22 cellular contexts compared by ENCODE assay signal in the genomic region with DNA sequence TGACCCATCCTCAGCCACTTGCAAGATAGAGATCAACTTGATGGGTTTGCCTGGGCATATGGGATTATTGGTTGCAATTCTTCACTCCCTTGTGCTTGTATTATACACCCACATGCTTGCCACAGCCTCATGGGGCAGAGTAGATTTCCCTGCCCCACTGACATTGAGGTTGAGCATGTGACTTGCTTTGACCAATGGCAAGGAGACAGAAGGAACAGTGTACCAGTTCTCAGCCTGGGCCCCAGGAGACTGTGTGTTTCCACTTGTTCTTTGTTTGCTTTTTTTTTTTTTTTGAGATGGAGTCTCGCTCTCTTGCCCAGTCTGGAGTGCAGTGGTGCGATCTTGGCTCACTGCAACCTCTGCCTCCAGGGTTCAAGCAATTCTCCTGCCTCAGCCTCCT. TPM values are rescaled to one million over a fixed set of nuclear protein-coding genes. Genes with fewer than 3 reads are reported as not detected.
DNase-seq lines count a peak whose midpoint lies in the region; ATAC-seq, FAIRE-seq and TF ChIP-seq lines count a peak whose summit lies in the region.
"Had no signal": no experiment of that assay in that cellular context is flagged by ENCODE, and none has a peak within 500 bp of the region (broad histone marks: within the 10 kb centered on the region; RNA-seq: fewer than 3 reads in every experiment).

No MANE protein-coding gene starts in this region.

- 0 out of 2 replicates have a peak, but pooled peaks cover 2% of the 10 kb centered on the region for H3K9me3 ChIP-seq in K562 (replicated peaks; ENCODE audit: control insufficient read depth, insufficient read depth, low read depth, low read length)
- peaks cover 0 to 6% (median 0%) of the 10 kb centered on the region in 5 donors for H3K9me3 ChIP-seq in subcutaneous abdominal adipose tissue (ENCODE audit: control insufficient read depth in 5 of 5, low read length in 5 of 5)
- H3K9me3 ChIP-seq: BE2C, MG63 had no signal

- no peak overlapping the region for H3K27ac ChIP-seq in K562 (ENCODE audit: extremely low read depth, low read depth, low read length)
- peak overlapping the region; percentile 2 for H3K27ac ChIP-seq in subcutaneous abdominal adipose tissue (ENCODE audit: low read depth, low read length)

- no peak for TF ChIP-seq RAD21 in K562 (CRISPR knock-in tag; conservative IDR thresholded peaks at IDR 0.05 in 1 of 2, IDR thresholded peaks at IDR 0.05 in 1 of 2)

- POLR2A ChIA-PET in K562 (lab: Yijun Ruan, JAX), result no interaction called here

- no peak overlapping the region for H2AFZ ChIP-seq in K562 (ENCODE audit: low read depth, low read length)
- H2AFZ ChIP-seq: GM23338 had no signal

- no peak for ATAC-seq in K562
- ATAC-seq in HG02763 (IDR thresholded peaks at IDR 0.05; ENCODE audit: unreplicated experiment), result no peak
- ATAC-seq: CD8-positive, alpha-beta T cell; GM23338; HepG2; Right ventricle myocardium inferior had no signal

- CTCF ChIA-PET in K562 (lab: Yijun Ruan, JAX; ENCODE audit: low intra/inter-chr PET ratio), result no interaction called here

- H3K4me1 ChIP-seq in K562 (replicated peaks in 1 of 2; ENCODE audit: control insufficient read depth in 2 of 2, insufficient read depth in 2 of 2, low read length in 2 of 2), result no peaks in the 10 kb centered on the region; a peak in 1 of 5 replicates
- H3K4me1 ChIP-seq in subcutaneous abdominal adipose tissue (ENCODE audit: control insufficient read depth in 5 of 5, insufficient read depth in 5 of 5, low read length in 5 of 5), result peaks cover 0 to 46% (median 6%) of the 10 kb centered on the region in 5 donors

- H3K9me1 ChIP-seq in K562 (ENCODE audit: control insufficient read depth, insufficient read depth, low read length), result no peaks in the 10 kb centered on the region

- no peak for TF ChIP-seq CTCF in K562 (IDR thresholded peaks at IDR 0.05 in 2 of 3, conservative IDR thresholded peaks at IDR 0.05 in 1 of 3; ENCODE audit: insufficient read depth in 2 of 3, low read depth in 1 of 3, low read length in 3 of 3)

- in situ Hi-C loops in K562 (cut with MboI), result no loop called here

- no TSS peak for BruUV-seq in K562 (replicated peaks; lab: Mats Ljungman, UMichigan)

- no peak for TF ChIP-seq EP300 in K562 (IDR thresholded peaks at IDR 0.05; ENCODE audit: low read length)

- peak; percentile 44 for DNase-seq in activated effector memory CD4-positive, alpha-beta T cell treated with anti-CD3 and anti-CD28 coated beads, Interleukin-2, amount 50 U/mL, for 16 hours
- no peak for DNase-seq in activated effector memory CD4-positive, alpha-beta T cell treated with Interleukin-2 at 50 U/mL for 16 hours
- DNase-seq in MV-4-11 (lab: John Stamatoyannopoulos, UW), result peak; percentile 8
- no peak for DNase-seq in K562 (ENCODE audit: extremely low read depth in 1 of 4, low spot score in 3 of 4)
- DNase-seq in HuH-7 (ENCODE audit: low spot score), result no peak
- DNase-seq in NCI-H526 (lab: John Stamatoyannopoulos, UW), result no peak
- DNase-seq: BE2C; CD8-positive, alpha-beta T cell; DMS79; Kasumi-1; MG63; NCI-H1105; NCI-H2029; NCI-H446 treated with DMSO at 0.1 percent for 48 hours; SW 1271 had no signal

- no peak for FAIRE-seq in K562 (lab: Jason Lieb, UNC)
- FAIRE-seq: A204.1, HepG2, RCC 7860 had no signal

- H3K4me2 ChIP-seq in K562 (ENCODE audit: insufficient read depth, low read length), result no peak overlapping the region
- H3K4me2 ChIP-seq: GM23338 had no signal

- WGBS in K562 (ENCODE audit: insufficient coverage, low coverage, missing lambda C conversion rate), result 0% methylated on average over 2 of the region's 2 CpGs

- H3K27me3 ChIP-seq in K562 (ENCODE audit: control insufficient read depth in 2 of 2, insufficient read depth in 2 of 2, low read length in 2 of 2) (peaks cover 0 to 39% of the 10 kb centered on the region in 2 experiments; a peak in 3 of 5 replicates), subcutaneous abdominal adipose tissue (ENCODE audit: control insufficient read depth in 5 of 5, insufficient read depth in 4 of 5, low read length in 5 of 5) (peaks cover 0 to 3% (median 2%) of the 10 kb centered on the region in 5 donors)
- H3K27me3 ChIP-seq: BE2C, MG63 had no signal

- no peaks in the 10 kb centered on the region for H3K79me2 ChIP-seq in K562 (ENCODE audit: control insufficient read depth, insufficient read depth, low read length)

- intact Hi-C loops in K562 (cut with micrococcal nuclease), result no loop called here

- H3K9ac ChIP-seq in K562 (ENCODE audit: insufficient read depth in 1 of 2, low read depth in 2 of 2, low read length in 2 of 2) (no peak overlapping the region), subcutaneous abdominal adipose tissue (ENCODE audit: low read length in 5 of 5) (no peak overlapping the region)

- H3K4me3 ChIP-seq in K562, result no peak overlapping the region
- no peak overlapping the region for H3K4me3 ChIP-seq in subcutaneous abdominal adipose tissue (ENCODE audit: low read depth in 1 of 5, low read length in 5 of 5)
- H3K4me3 ChIP-seq: GM23338, MG63 had no signal

- H3K36me3 ChIP-seq in K562 (ENCODE audit: control insufficient read depth, insufficient read depth, low read length) (no peaks in the 10 kb centered on the region), subcutaneous abdominal adipose tissue (ENCODE audit: control insufficient read depth in 5 of 5, insufficient read depth in 5 of 5, low read length in 5 of 5) (no peaks in the 10 kb centered on the region)
- H3K36me3 ChIP-seq: BE2C, MG63 had no signal

- no peaks in the 10 kb centered on the region for H4K20me1 ChIP-seq in K562 (replicated peaks; ENCODE audit: control insufficient read depth, insufficient read depth, low read length)

- TF ChIP-seq POLR2A in K562 (conservative IDR thresholded peaks at IDR 0.05), result no peak

TF ChIP-seq in K562, 482 proteins besides CTCF, POLR2A, EP300 and RAD21:
- TF ChIP-seq NFIX (CRISPR knock-in tag; IDR thresholded peaks at IDR 0.05; ENCODE audit: low read depth), result no peak
- no peak for TF ChIP-seq RCOR1 (IDR thresholded peaks at IDR 0.05; ENCODE audit: borderline replicate concordance in 1 of 2, low read depth in 2 of 2, low read length in 2 of 2)
- TF ChIP-seq TRIM24 (IDR thresholded peaks at IDR 0.05), result no peak
- TF ChIP-seq, protein P1, sequence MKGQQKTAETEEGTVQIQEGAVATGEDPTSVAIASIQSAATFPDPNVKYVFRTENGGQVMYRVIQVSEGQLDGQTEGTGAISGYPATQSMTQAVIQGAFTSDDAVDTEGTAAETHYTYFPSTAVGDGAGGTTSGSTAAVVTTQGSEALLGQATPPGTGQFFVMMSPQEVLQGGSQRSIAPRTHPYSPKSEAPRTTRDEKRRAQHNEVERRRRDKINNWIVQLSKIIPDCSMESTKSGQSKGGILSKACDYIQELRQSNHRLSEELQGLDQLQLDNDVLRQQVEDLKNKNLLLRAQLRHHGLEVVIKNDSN (CRISPR knock-in tag; IDR thresholded peaks at IDR 0.05), result peak; percentile 38; the same call in 1 of the 2 replicates
- TF ChIP-seq MEIS2 (IDR thresholded peaks at IDR 0.05; ENCODE audit: partially characterized antibody), result no peak
TF ChIP-seq in K562: peak in this region for 1.

RNA-seq across cellular contexts. Expression of a gene that starts 31.8 kb away (rescaled TPM):
- 62.1 and 139 TPM in 2 replicates for total RNA-seq in K562 (2011; cell fraction: chromatin; rRNA removed; ENCODE audit: low replicate concordance)
- 42.4 and 45.7 TPM in 2 replicates for total RNA-seq in K562 (2011; cell fraction: nucleolus; rRNA removed)
- total RNA-seq in K562 (2011; cell fraction: nucleoplasm; rRNA removed), result 60.5 and 80.2 TPM in 2 replicates
- total RNA-seq in K562 (2014; rRNA removed), result 256 and 290 TPM in 2 replicates
- 158 and 169 TPM in 2 replicates for total RNA-seq in K562 (2014; rRNA removed; fragmentation: Illumina TruSeq; extraction: Trizol)
- 139 and 148 TPM in 2 replicates for total RNA-seq in K562 (2015; rRNA removed; fragmentation: Illumina TruSeq; extraction: Trizol)
- total RNA-seq in K562 (2021), result 141 and 155 TPM in 2 replicates
- polyA plus RNA-seq in K562 (2011; rRNA removed), result 128 and 161 TPM in 2 replicates
- 77.4 and 107 TPM in 2 replicates for polyA plus RNA-seq in K562 (2011; cell fraction: cytosol; rRNA removed)
- polyA plus RNA-seq in K562 (2011; cell fraction: nucleus; rRNA removed), result 56.0 and 78.4 TPM in 2 replicates
- polyA plus RNA-seq in K562 (2012), result 143 and 146 TPM in 2 replicates
- polyA plus RNA-seq in K562 (2014; fragmentation: Illumina TruSeq; extraction: Trizol), result 206 and 269 TPM in 2 replicates
- 10 to 100 TPM; 48.0 to 85.7 TPM for polyA plus RNA-seq in K562 (2014; fragmentation: Nextera tagmentation; extraction: Ambion mirVana)
- 162 and 178 TPM in 2 replicates for polyA plus RNA-seq in K562 (2014; rRNA removed)
- 242 and 267 TPM in 2 replicates for polyA minus RNA-seq in K562 (2011; rRNA and poly(A)+ RNA removed)
- 56.8 and 84.7 TPM in 2 replicates for polyA minus RNA-seq in K562 (2011; cell fraction: cytosol; rRNA and poly(A)+ RNA removed)
- 73.0 and 82.9 TPM in 2 replicates for polyA minus RNA-seq in K562 (2011; cell fraction: nucleus; rRNA and poly(A)+ RNA removed)

Comparison
In these comparisons a context has a peak if more than half of its experiments do, and no peak if none do; other contexts are left out.
1. DNase-seq: peak in activated effector memory CD4-positive, alpha-beta T cell treated with anti-CD3 and anti-CD28 coated beads, Interleukin-2, amount 50 U/mL, for 16 hours (single experiment) and MV-4-11 (single experiment); none in activated effector memory CD4-positive, alpha-beta T cell treated with Interleukin-2 at 50 U/mL for 16 hours (single experiment), K562 (0 of 4), HuH-7 (single experiment) and NCI-H526 (0 of 2).